In genomic region chr20:47788741-47789080, GRCh38 we compare ENCODE assay signal across 27 cellular contexts.
"Had no signal": no experiment of that assay in that cellular context is flagged by ENCODE, and none has a peak within 500 bp of the region (broad histone marks: within the 10 kb centered on the region; RNA-seq: fewer than 3 reads in every experiment).

No MANE protein-coding gene starts in this region.

- H3K27ac Mint-ChIP-seq: activated B cell treated with CpG ODN at 0.5 μM for 24 hours; activated CD4-positive, alpha-beta memory T cell treated with anti-CD3 and anti-CD28 coated beads, Interleukin-2, amount 10 ng/mL, durations not matched to agents 7 days and 5 days; activated naive CD8-positive, alpha-beta T cell treated with anti-CD3 and anti-CD28 coated beads for 36 hours; activated T-helper 2 cell treated with anti-CD3 and anti-CD28 coated beads, Interferon-gamma antibody, Interleukin-2, Interleukin-4, amounts not matched to agents 10 μg/mL and 5 μg/mL and 100 μg/mL, durations not matched to agents 14 hours and 24 hours and 36 hours had no signal

- H3K27me3 ChIP-seq: breast epithelium, Peyer's patch had no signal

- H3K9me3 ChIP-seq: breast epithelium, Peyer's patch had no signal

- H3K36me3 ChIP-seq: breast epithelium, Peyer's patch had no signal

- DNase-seq: activated B cell treated with CpG ODN at 0.5 μM for 24 hours; activated CD4-positive, alpha-beta memory T cell treated with anti-CD3 and anti-CD28 coated beads, Interleukin-2, amount 10 ng/mL, durations not matched to agents 7 days and 5 days; activated CD4-positive, alpha-beta T cell treated with anti-CD3 and anti-CD28 coated beads, Interleukin-2, amount 50 U/mL, for 1 hour; activated gamma-delta T cell treated with Interleukin-2 at 50 U/mL for 16 hours; activated naive CD4-positive, alpha-beta T cell treated with anti-CD3 and anti-CD28 coated beads, Interleukin-2, amount 10 ng/mL, durations not matched to agents 7 days and 5 days; activated naive CD8-positive, alpha-beta T cell treated with anti-CD3 and anti-CD28 coated beads for 36 hours; activated T-cell treated with anti-CD3 and anti-CD28 coated beads for 4 hours; activated T-cell treated with anti-CD3 and anti-CD28 coated beads, Interleukin-2, amount 50 U/mL, for 48 hours; anterior cingulate cortex; caudate nucleus; IMR-90; Kasumi-1; KBM-7; NCI-H1048; NCI-H146; NCI-H1930; NCI-H2107; NCI-H345; NCI-H510A; NCI-H526 treated with DMSO at 0.1 percent for 48 hours; NCI-H82; Peyer's patch; SHP77 treated with DMSO at 0.1 percent for 48 hours; T-helper 2 cell; T1000 had no signal

- H3K36me3 Mint-ChIP-seq: activated naive CD8-positive, alpha-beta T cell treated with anti-CD3 and anti-CD28 coated beads for 36 hours had no signal

- H3K27ac ChIP-seq: breast epithelium, Peyer's patch had no signal

- H3K9me3 Mint-ChIP-seq: activated B cell treated with CpG ODN at 0.5 μM for 24 hours; activated CD4-positive, alpha-beta memory T cell treated with anti-CD3 and anti-CD28 coated beads, Interleukin-2, amount 10 ng/mL, durations not matched to agents 7 days and 5 days; activated naive CD4-positive, alpha-beta T cell treated with anti-CD3 and anti-CD28 coated beads, Interleukin-2, amount 10 ng/mL, durations not matched to agents 7 days and 5 days; activated naive CD8-positive, alpha-beta T cell treated with anti-CD3 and anti-CD28 coated beads for 36 hours; activated T-helper 2 cell treated with anti-CD3 and anti-CD28 coated beads, Interferon-gamma antibody, Interleukin-2, Interleukin-4, amounts not matched to agents 10 μg/mL and 5 μg/mL and 100 μg/mL, durations not matched to agents 14 hours and 24 hours and 36 hours had no signal

- H3K4me3 ChIP-seq: breast epithelium, Peyer's patch had no signal

- H3K4me3 Mint-ChIP-seq: activated B cell treated with CpG ODN at 0.5 μM for 24 hours; activated CD4-positive, alpha-beta memory T cell treated with anti-CD3 and anti-CD28 coated beads, Interleukin-2, amount 10 ng/mL, durations not matched to agents 7 days and 5 days; activated naive CD4-positive, alpha-beta T cell treated with anti-CD3 and anti-CD28 coated beads, Interleukin-2, amount 10 ng/mL, durations not matched to agents 7 days and 5 days; activated naive CD8-positive, alpha-beta T cell treated with anti-CD3 and anti-CD28 coated beads for 36 hours had no signal
